Comparison of ENCODE assay signal across 36 cellular contexts in genomic region chr9:107606149-107606790, GRCh38.
"Had no signal": no experiment of that assay in that cellular context is flagged by ENCODE, and none has a peak within 500 bp of the region (broad histone marks: within the 10 kb centered on the region; RNA-seq: fewer than 3 reads in every experiment).

No MANE protein-coding gene starts in this region.

- H3K27me3 Mint-ChIP-seq: activated B cell treated with CpG ODN at 0.5 μM for 24 hours; activated CD4-positive, alpha-beta memory T cell treated with anti-CD3 and anti-CD28 coated beads for 36 hours; activated CD8-positive, alpha-beta memory T cell treated with anti-CD3 and anti-CD28 coated beads, Interleukin-2, amount 10 ng/mL, durations not matched to agents 7 days and 5 days; activated naive CD4-positive, alpha-beta T cell treated with anti-CD3 and anti-CD28 coated beads, Interleukin-2, amount 50 U/mL, for 24 hours; activated naive CD8-positive, alpha-beta T cell treated with anti-CD3 and anti-CD28 coated beads, Interleukin-2, amount 50 U/mL, for 24 hours; dendritic cell treated with granulocyte-macrophage colony-stimulating factor and Interleukin-4, amounts not matched to agents 40 ng/mL and 50 ng/mL, for 4 days; T-helper 17 cell had no signal

- ATAC-seq: activated CD4-positive, CD25-positive, alpha-beta regulatory T cell treated with anti-CD3 and anti-CD28 coated beads, Interleukin-2, amount 50 U/mL, for 24 hours; activated CD8-positive, alpha-beta memory T cell treated with anti-CD3 and anti-CD28 coated beads, Interleukin-2, amount 10 ng/mL, durations not matched to agents 7 days and 5 days; activated CD8-positive, alpha-beta T cell treated with anti-CD3 and anti-CD28 coated beads, Interleukin-2, amount 10 ng/mL, durations not matched to agents 7 days and 5 days; activated naive CD8-positive, alpha-beta T cell treated with anti-CD3 and anti-CD28 coated beads, Interleukin-2, amount 50 U/mL, for 24 hours; body of pancreas; esophagus mucosa; gastrocnemius medialis; heart right ventricle; T-helper 17 cell had no signal

- H3K9me3 Mint-ChIP-seq: activated B cell treated with CpG ODN at 0.5 μM for 24 hours; activated CD4-positive, alpha-beta memory T cell treated with anti-CD3 and anti-CD28 coated beads for 36 hours; activated naive CD4-positive, alpha-beta T cell treated with anti-CD3 and anti-CD28 coated beads for 36 hours; activated naive CD4-positive, alpha-beta T cell treated with anti-CD3 and anti-CD28 coated beads, Interleukin-2, amount 50 U/mL, for 24 hours; activated naive CD8-positive, alpha-beta T cell treated with anti-CD3 and anti-CD28 coated beads for 36 hours; activated naive CD8-positive, alpha-beta T cell treated with anti-CD3 and anti-CD28 coated beads, Interleukin-2, amount 50 U/mL, for 24 hours; activated T-helper 1 cell treated with anti-CD3 and anti-CD28 coated beads, Interleukin-12 subunit alpha, Interleukin-12 subunit beta, Interleukin-2, Interleukin-4 antibody, amounts not matched to agents 30 ng/mL and 10 ng/mL and 1 ng/mL, durations not matched to agents 14 hours and 24 hours and 36 hours; activated T-helper 2 cell treated with anti-CD3 and anti-CD28 coated beads, Interferon-gamma antibody, Interleukin-2, Interleukin-4, amounts not matched to agents 10 μg/mL and 5 μg/mL and 100 μg/mL, durations not matched to agents 14 hours and 24 hours and 36 hours; dendritic cell treated with granulocyte-macrophage colony-stimulating factor and Interleukin-4, amounts not matched to agents 40 ng/mL and 50 ng/mL, for 4 days; endodermal cell; T-helper 2 cell treated with Interferon-gamma antibody and Interleukin-4, amounts not matched to agents 5 μg/mL and 100 μg/mL, for 36 hours had no signal

- H3K4me1 Mint-ChIP-seq: activated B cell treated with CpG ODN at 0.5 μM for 24 hours; activated CD8-positive, alpha-beta memory T cell treated with anti-CD3 and anti-CD28 coated beads, Interleukin-2, amount 10 ng/mL, durations not matched to agents 7 days and 5 days; activated naive CD4-positive, alpha-beta T cell treated with anti-CD3 and anti-CD28 coated beads, Interleukin-2, amount 50 U/mL, for 24 hours; activated naive CD8-positive, alpha-beta T cell treated with anti-CD3 and anti-CD28 coated beads for 36 hours; activated naive CD8-positive, alpha-beta T cell treated with anti-CD3 and anti-CD28 coated beads, Interleukin-2, amount 50 U/mL, for 24 hours; T-helper 17 cell had no signal

- H3K36me3 ChIP-seq: adrenal gland, gastrocnemius medialis, heart right ventricle, WERI-Rb-1 had no signal

- H3K4me3 Mint-ChIP-seq: activated B cell treated with CpG ODN at 0.5 μM for 24 hours; activated CD4-positive, alpha-beta memory T cell treated with anti-CD3 and anti-CD28 coated beads for 36 hours; activated CD8-positive, alpha-beta memory T cell treated with anti-CD3 and anti-CD28 coated beads, Interleukin-2, amount 10 ng/mL, durations not matched to agents 7 days and 5 days; activated CD8-positive, alpha-beta T cell treated with anti-CD3 and anti-CD28 coated beads, Interleukin-2, amount 10 ng/mL, durations not matched to agents 7 days and 5 days; activated naive CD4-positive, alpha-beta T cell treated with anti-CD3 and anti-CD28 coated beads for 36 hours; activated naive CD4-positive, alpha-beta T cell treated with anti-CD3 and anti-CD28 coated beads, Interleukin-2, amount 50 U/mL, for 24 hours; activated naive CD8-positive, alpha-beta T cell treated with anti-CD3 and anti-CD28 coated beads for 36 hours; activated naive CD8-positive, alpha-beta T cell treated with anti-CD3 and anti-CD28 coated beads, Interleukin-2, amount 50 U/mL, for 24 hours; activated T-helper 1 cell treated with anti-CD3 and anti-CD28 coated beads, Interleukin-12 subunit alpha, Interleukin-12 subunit beta, Interleukin-2, Interleukin-4 antibody, amounts not matched to agents 30 ng/mL and 10 ng/mL and 1 ng/mL, durations not matched to agents 14 hours and 24 hours and 36 hours; dendritic cell treated with granulocyte-macrophage colony-stimulating factor and Interleukin-4, amounts not matched to agents 40 ng/mL and 50 ng/mL, for 4 days; endodermal cell; T-helper 17 cell; T-helper 2 cell treated with Interferon-gamma antibody and Interleukin-4, amounts not matched to agents 5 μg/mL and 100 μg/mL, for 36 hours had no signal

- H3K4me1 ChIP-seq: adrenal gland, body of pancreas, gastrocnemius medialis had no signal

- DNase-seq: activated B cell treated with CpG ODN at 0.5 μM for 24 hours; activated CD4-positive, alpha-beta memory T cell treated with anti-CD3 and anti-CD28 coated beads for 36 hours; activated CD4-positive, alpha-beta T cell treated with anti-CD3 and anti-CD28 coated beads for 48 hours; activated CD8-positive, alpha-beta memory T cell treated with anti-CD3 and anti-CD28 coated beads, Interleukin-2, amount 10 ng/mL, durations not matched to agents 7 days and 5 days; activated CD8-positive, alpha-beta memory T cell treated with anti-CD3 and anti-CD28 coated beads, Interleukin-2, amount 50 U/mL, for 4 hours; activated CD8-positive, alpha-beta T cell treated with anti-CD3 and anti-CD28 coated beads, Interleukin-2, amount 10 ng/mL, durations not matched to agents 7 days and 5 days; activated effector memory CD4-positive, alpha-beta T cell treated with anti-CD3 and anti-CD28 coated beads, Interleukin-2, amount 50 U/mL, for 16 hours; activated naive CD4-positive, alpha-beta T cell treated with anti-CD3 and anti-CD28 coated beads for 36 hours; activated naive CD8-positive, alpha-beta T cell treated with anti-CD3 and anti-CD28 coated beads for 36 hours; activated naive CD8-positive, alpha-beta T cell treated with anti-CD3 and anti-CD28 coated beads, Interleukin-2, amount 50 U/mL, for 24 hours; activated T-cell treated with anti-CD3 and anti-CD28 coated beads, Interleukin-2, amount 50 U/mL, for 1 hour; activated T-cell treated with anti-CD3 and anti-CD28 coated beads, Interleukin-2, amount 50 U/mL, for 48 hours; adrenal gland; amygdala; aorta; body of pancreas; caudate nucleus; dorsolateral prefrontal cortex; effector memory CD4-positive, alpha-beta T cell; endodermal cell; foreskin fibroblast; gastrocnemius medialis; glutamatergic neuron; heart right ventricle; T-helper 1 cell; T-helper 17 cell; T1000; WERI-Rb-1 had no signal

- H3K36me3 Mint-ChIP-seq: activated CD4-positive, alpha-beta memory T cell treated with anti-CD3 and anti-CD28 coated beads for 36 hours; activated CD8-positive, alpha-beta memory T cell treated with anti-CD3 and anti-CD28 coated beads, Interleukin-2, amount 10 ng/mL, durations not matched to agents 7 days and 5 days; activated naive CD8-positive, alpha-beta T cell treated with anti-CD3 and anti-CD28 coated beads for 36 hours had no signal

- H3K27ac ChIP-seq: adrenal gland, body of pancreas, coronary artery, dorsolateral prefrontal cortex, gastrocnemius medialis, heart right ventricle, WERI-Rb-1 had no signal

- H3K9me3 ChIP-seq: adrenal gland, body of pancreas, gastrocnemius medialis, heart right ventricle had no signal

- H3K4me3 ChIP-seq: adrenal gland, body of pancreas, coronary artery, dorsolateral prefrontal cortex, gastrocnemius medialis, heart right ventricle had no signal

- H3K27ac Mint-ChIP-seq: activated B cell treated with CpG ODN at 0.5 μM for 24 hours; activated CD4-positive, alpha-beta memory T cell treated with anti-CD3 and anti-CD28 coated beads for 36 hours; activated CD8-positive, alpha-beta memory T cell treated with anti-CD3 and anti-CD28 coated beads, Interleukin-2, amount 10 ng/mL, durations not matched to agents 7 days and 5 days; activated CD8-positive, alpha-beta T cell treated with anti-CD3 and anti-CD28 coated beads, Interleukin-2, amount 10 ng/mL, durations not matched to agents 7 days and 5 days; activated naive CD4-positive, alpha-beta T cell treated with anti-CD3 and anti-CD28 coated beads for 36 hours; activated naive CD4-positive, alpha-beta T cell treated with anti-CD3 and anti-CD28 coated beads, Interleukin-2, amount 50 U/mL, for 24 hours; activated naive CD8-positive, alpha-beta T cell treated with anti-CD3 and anti-CD28 coated beads for 36 hours; activated naive CD8-positive, alpha-beta T cell treated with anti-CD3 and anti-CD28 coated beads, Interleukin-2, amount 50 U/mL, for 24 hours; activated T-helper 1 cell treated with anti-CD3 and anti-CD28 coated beads, Interleukin-12 subunit alpha, Interleukin-12 subunit beta, Interleukin-2, Interleukin-4 antibody, amounts not matched to agents 30 ng/mL and 10 ng/mL and 1 ng/mL, durations not matched to agents 14 hours and 24 hours and 36 hours; activated T-helper 2 cell treated with anti-CD3 and anti-CD28 coated beads, Interferon-gamma antibody, Interleukin-2, Interleukin-4, amounts not matched to agents 10 μg/mL and 5 μg/mL and 100 μg/mL, durations not matched to agents 14 hours and 24 hours and 36 hours; dendritic cell treated with granulocyte-macrophage colony-stimulating factor and Interleukin-4, amounts not matched to agents 40 ng/mL and 50 ng/mL, for 4 days; endodermal cell; T-helper 17 cell; T-helper 2 cell treated with Interferon-gamma antibody and Interleukin-4, amounts not matched to agents 5 μg/mL and 100 μg/mL, for 36 hours had no signal

- H3K27me3 ChIP-seq: adrenal gland, body of pancreas, dorsolateral prefrontal cortex, gastrocnemius medialis, heart right ventricle had no signal
